11 cellular contexts compared by ENCODE assay signal in genomic region chr22:39997939-39998726, GRCh38. TPM values are rescaled to one million over a fixed set of nuclear protein-coding genes. Genes with fewer than 3 reads are reported as not detected.
DNase-seq lines count a peak whose midpoint lies in the region; ATAC-seq and TF ChIP-seq lines count a peak whose summit lies in the region.
"Had no signal": no experiment of that assay in that cellular context is flagged by ENCODE, and none has a peak within 500 bp of the region (broad histone marks: within the 10 kb centered on the region; RNA-seq: fewer than 3 reads in every experiment).

No MANE protein-coding gene starts in this region.

- H3K27ac ChIP-seq in H9 (ENCODE audit: insufficient read length, low read depth, low read length) (no peak overlapping the region), neuronal stem cell (replicated peaks; ENCODE audit: low read length) (peak overlapping the region; percentile 40)
- H3K27ac ChIP-seq: dorsolateral prefrontal cortex had no signal

- peaks cover 9% of the 10 kb centered on the region; the same call in 1 of the 2 replicates for H3K79me2 ChIP-seq in H9 (ENCODE audit: insufficient read depth, low read length)

- H2AK5ac ChIP-seq in H9 (ENCODE audit: insufficient read length, low read length), result no peak overlapping the region
- H2AK5ac ChIP-seq in neuronal stem cell (ENCODE audit: low read depth, low read length), result peak overlapping the region; percentile 40

- H3K23me2 ChIP-seq in H9 (ENCODE audit: insufficient read length, low read depth, low read length, poor library complexity, severe bottlenecking), result peaks cover 13% of the 10 kb centered on the region

- H3K18ac ChIP-seq in H9 (ENCODE audit: insufficient read length, low read depth, low read length), result no peak overlapping the region
- H3K18ac ChIP-seq in neuronal stem cell (ENCODE audit: low read length), result peak overlapping the region; percentile 38

- no peaks in the 10 kb centered on the region for H3K9me3 Mint-ChIP-seq in H9
- H3K9me3 Mint-ChIP-seq in endothelial cell (ENCODE audit: unreplicated experiment), result no peaks in the 10 kb centered on the region
- H3K9me3 Mint-ChIP-seq: activated B cell treated with CpG ODN at 0.5 μM for 24 hours had no signal

- H2BK120ac ChIP-seq in H9 (ENCODE audit: low read depth, low read length, poor library complexity, severe bottlenecking) (no peak overlapping the region), neuronal stem cell (ENCODE audit: low read depth, low read length) (no peak overlapping the region)

- H4K20me1 ChIP-seq in H9 (ENCODE audit: control insufficient read depth, insufficient read depth, insufficient read length), result no peaks in the 10 kb centered on the region

- H2BK15ac ChIP-seq in H9 (ENCODE audit: low read depth, low read length) (no peak overlapping the region), neuronal stem cell (ENCODE audit: low read length) (peak overlapping the region; percentile 10)

- no peak overlapping the region for H3K23ac ChIP-seq in H9 (ENCODE audit: insufficient read length, low read depth, low read length)
- H3K23ac ChIP-seq in neuronal stem cell (ENCODE audit: low read depth, low read length, poor library complexity), result no peak overlapping the region

- WGBS in H9 (ENCODE audit: extremely low coverage, insufficient read length, low lambda C conversion rate), result no CpG with 5 or more reads among the region's 11 CpGs
- WGBS in neuronal stem cell (ENCODE audit: extremely low coverage in 2 of 2, insufficient read length in 2 of 2, insufficient replicate concordance in 1 of 2), 2 donors, result no CpG with 5 or more reads among the region's 11 CpGs

- H3K36me3 Mint-ChIP-seq in H9 (ENCODE audit: insufficient read depth in 1 of 3, low read depth in 3 of 3), result peaks cover 10 to 14% (median 11%) of the 10 kb centered on the region in 3 experiments; a peak in 6 of 7 replicates
- no peaks in the 10 kb centered on the region for H3K36me3 Mint-ChIP-seq in endothelial cell (ENCODE audit: low read depth, unreplicated experiment)

- no peak overlapping the region for H2BK5ac ChIP-seq in H9 (ENCODE audit: insufficient read length, low read length)
- H2BK5ac ChIP-seq in neuronal stem cell (ENCODE audit: low read length), result no peak overlapping the region

- H3K4me1 Mint-ChIP-seq in H9 (peaks cover 77 to 81% of the 10 kb centered on the region in 2 experiments), endothelial cell (ENCODE audit: unreplicated experiment) (peaks cover 50% of the 10 kb centered on the region)

- H3K9ac ChIP-seq in H9 (ENCODE audit: extremely low read depth, insufficient read length, low read length), result no peak overlapping the region
- H3K9ac ChIP-seq in neuronal stem cell (ENCODE audit: low read depth, low read length, poor library complexity), result no peak overlapping the region

- H3K4me1 ChIP-seq in H9 (ENCODE audit: insufficient read depth, low read length) (peaks cover 19% of the 10 kb centered on the region), neuronal stem cell (ENCODE audit: control insufficient read depth in 2 of 2, insufficient read depth in 1 of 2, low read depth in 1 of 2, low read length in 2 of 2) (peaks cover 26 to 50% of the 10 kb centered on the region in 2 donors)

- H3K27me3 Mint-ChIP-seq in H9 (ENCODE audit: low read depth), result peaks cover 15% of the 10 kb centered on the region
- H3K27me3 Mint-ChIP-seq in endothelial cell (ENCODE audit: unreplicated experiment), result peaks cover 1% of the 10 kb centered on the region

- H3K56ac ChIP-seq in H9 (ENCODE audit: insufficient read length, low read depth, low read length), result no peak overlapping the region

- no peak overlapping the region for H3K14ac ChIP-seq in H9 (ENCODE audit: insufficient read depth, low read length)
- no peak overlapping the region for H3K14ac ChIP-seq in neuronal stem cell (ENCODE audit: low read length)

- no peak overlapping the region for H2BK20ac ChIP-seq in H9 (ENCODE audit: low read depth, low read length, poor library complexity, severe bottlenecking)

- H3K27me3 ChIP-seq in H9 (ENCODE audit: insufficient read depth, low read length) (no peaks in the 10 kb centered on the region), neuronal stem cell (ENCODE audit: control insufficient read depth in 3 of 3, insufficient read depth in 3 of 3, low read depth in 1 of 3, low read length in 3 of 3) (peaks cover 10 to 53% (median 29%) of the 10 kb centered on the region in 3 experiments)

- TF ChIP-seq CTCF in H9 (conservative IDR thresholded peaks at IDR 0.05), result no peak
- TF ChIP-seq CTCF in endothelial cell (IDR thresholded peaks at IDR 0.05; ENCODE audit: unreplicated experiment), result no peak

- H3K4ac ChIP-seq in H9 (ENCODE audit: low read depth, low read length), result no peak overlapping the region
- no peak overlapping the region for H3K4ac ChIP-seq in neuronal stem cell (ENCODE audit: low read length)

- no peak overlapping the region for H3K4me3 ChIP-seq in neuronal stem cell (ENCODE audit: low read length in 2 of 2)
- H3K4me3 ChIP-seq: dorsolateral prefrontal cortex, GM12878 had no signal

- H2AFZ ChIP-seq in H9 (ENCODE audit: low read length) (no peak overlapping the region), neuronal stem cell (ENCODE audit: low read length) (peak overlapping the region; percentile 80)

- H3K4me3 Mint-ChIP-seq in H9 (peak overlapping the region; percentile 51 to 70), endothelial cell (ENCODE audit: unreplicated experiment) (no peak overlapping the region)
- H3K4me3 Mint-ChIP-seq: activated B cell treated with CpG ODN at 0.5 μM for 24 hours had no signal

- H2BK12ac ChIP-seq in H9 (ENCODE audit: insufficient read length, low read depth, low read length), result no peak overlapping the region
- no peak overlapping the region for H2BK12ac ChIP-seq in neuronal stem cell (ENCODE audit: low read length)

- H4K8ac ChIP-seq in H9 (replicated peaks; ENCODE audit: insufficient read length, low read depth, low read length), result no peak overlapping the region
- no peak overlapping the region for H4K8ac ChIP-seq in neuronal stem cell (ENCODE audit: low read depth, low read length)

- H3K27ac Mint-ChIP-seq in H9, result peak overlapping the region; percentile 93 to 95 (median 93)
- H3K27ac Mint-ChIP-seq in endothelial cell (ENCODE audit: unreplicated experiment), result peak overlapping the region; percentile 57
- H3K27ac Mint-ChIP-seq: activated B cell treated with CpG ODN at 0.5 μM for 24 hours had no signal

- no peak overlapping the region for H4K5ac ChIP-seq in H9 (ENCODE audit: insufficient read length, low read depth, low read length)

- H3K4me2 ChIP-seq in H9 (ENCODE audit: insufficient read depth, insufficient read length, low read length), result peak overlapping the region; percentile 11
- peak overlapping the region; percentile 47 for H3K4me2 ChIP-seq in neuronal stem cell (ENCODE audit: insufficient read depth, low read length, poor library complexity, severe bottlenecking)

- peak; percentile 85 for DNase-seq in H9
- DNase-seq in NCI-H524 treated with DMSO at 0.1 percent for 48 hours (lab: John Stamatoyannopoulos, UW), result peak; percentile 70
- DNase-seq in endothelial cell (ENCODE audit: low spot score), result peak; percentile 33
- DNase-seq in neuronal stem cell (ENCODE audit: low spot score), result no peak
- DNase-seq in midbrain (lab: John Stamatoyannopoulos, UW), result no peak
- DNase-seq in UCSD-AML1 (lab: John Stamatoyannopoulos, UW; ENCODE audit: unreplicated experiment), result no peak
- DNase-seq: activated B cell treated with CpG ODN at 0.5 μM for 24 hours, dorsolateral prefrontal cortex had no signal

- no peaks in the 10 kb centered on the region for H3K36me3 ChIP-seq in neuronal stem cell (replicated peaks in 1 of 2; ENCODE audit: control insufficient read depth in 2 of 2, insufficient read depth in 2 of 2, low read length in 2 of 2)

- H3K79me1 ChIP-seq in H9 (ENCODE audit: insufficient read depth, low read depth, low read length, poor library complexity, severe bottlenecking) (peaks cover 6% of the 10 kb centered on the region), neuronal stem cell (ENCODE audit: low read depth, low read length) (no peaks in the 10 kb centered on the region)

- no peaks in the 10 kb centered on the region for H3K9me3 ChIP-seq in H9 (ENCODE audit: control insufficient read depth, low read depth, low read length)
- H3K9me3 ChIP-seq in neuronal stem cell (replicated peaks in 1 of 2; ENCODE audit: control insufficient read depth in 2 of 2, insufficient read depth in 1 of 2, low read depth in 1 of 2, low read length in 2 of 2), result peaks cover 0 to 2% of the 10 kb centered on the region in 2 donors

- no peak overlapping the region for H3T11ph ChIP-seq in H9 (ENCODE audit: low read length)

- no peak overlapping the region for H4K91ac ChIP-seq in H9 (ENCODE audit: insufficient read length, low read depth, low read length)
- H4K91ac ChIP-seq in neuronal stem cell (ENCODE audit: low read depth, low read length, poor library complexity), result no peak overlapping the region

- ATAC-seq in HG03342 (IDR thresholded peaks at IDR 0.05; ENCODE audit: unreplicated experiment) (no peak), HG02970 (IDR thresholded peaks at IDR 0.05; ENCODE audit: low FRiP score, unreplicated experiment) (no peak)
- ATAC-seq: GM12878 had no signal

RNA-seq across cellular contexts. Expression of gene FAM83F, which starts 3.4 kb away (rescaled TPM):
- total RNA-seq in H9 (2021), result 17.4 and 19.6 TPM in 2 replicates
- total RNA-seq in endothelial cell (ENCODE audit: unreplicated experiment), result 3.5 TPM
- 0.03 TPM for polyA plus RNA-seq in neuronal stem cell (2013, experiment 1 of 2)
- polyA plus RNA-seq in neuronal stem cell (2013, experiment 2 of 2), result 0.04 TPM

RNA-seq across cellular contexts. Expression of gene TMA7B, which starts 37.9 kb away (rescaled TPM):
- total RNA-seq in H9 (2021), result not detected in 2 replicates
- total RNA-seq in endothelial cell (ENCODE audit: unreplicated experiment), result 1.0 TPM
- polyA plus RNA-seq in neuronal stem cell (2013, experiment 1 of 2), result not detected
- polyA plus RNA-seq in neuronal stem cell (2013, experiment 2 of 2), result not detected

Comparison
In these comparisons a context has a peak if more than half of its experiments do, and no peak if none do; other contexts are left out.
1. DNase-seq: peak in H9 (single experiment), NCI-H524 treated with DMSO at 0.1 percent for 48 hours (single experiment) and endothelial cell (single experiment); none in neuronal stem cell (single experiment), midbrain (single experiment) and UCSD-AML1 (single experiment).